Comparison of ENCODE assay signal across 8 cellular contexts in genomic region chr12:106342397-106343212, GRCh38. TPM values are rescaled to one million over a fixed set of nuclear protein-coding genes. Genes with fewer than 3 reads are reported as not detected.
A peak's percentile ranks its signal among the peaks of the same experiment; 100 is the strongest.
DNase-seq lines count a peak whose midpoint lies in the region; ATAC-seq, FAIRE-seq and TF ChIP-seq lines count a peak whose summit lies in the region.

No MANE protein-coding gene starts in this region.

- H3K4me3 ChIP-seq in bronchial epithelial cell (ENCODE audit: low read depth, low read length) (no peak overlapping the region), HepG2 (replicated peaks in 1 of 3; ENCODE audit: insufficient read depth in 1 of 3, low read depth in 2 of 3, low read length in 3 of 3) (peak overlapping the region in 2 of 3 experiments; percentile 6 to 18; a peak in 2 of 6 replicates), testis (no peak overlapping the region)

- no peak for TF ChIP-seq CTCF in bronchial epithelial cell (IDR thresholded peaks at IDR 0.05; ENCODE audit: insufficient read depth, low read length, severe bottlenecking)
- no peak for TF ChIP-seq CTCF in HepG2 (CRISPR knock-in tag; IDR thresholded peaks at IDR 0.05)
- no peak for TF ChIP-seq CTCF in testis (IDR thresholded peaks at IDR 0.05)

- WGBS in HepG2 (ENCODE audit: low lambda C conversion rate) = 7% methylated on average over 9 of the region's 9 CpGs
- WGBS in testis, 2 donors = 29 to 38% methylated on average over 9 of the region's 9 CpGs

- H3K4me1 ChIP-seq in HepG2 (ENCODE audit: insufficient read depth, low read length) (peaks cover 20% of the 10 kb centered on the region), testis (peaks cover 16% of the 10 kb centered on the region)

- no peak for FAIRE-seq in bronchial epithelial cell (lab: Jason Lieb, UNC)
- no peak for FAIRE-seq in HepG2 (lab: Jason Lieb, UNC)

- intact Hi-C loops in HepG2 (cut with micrococcal nuclease; ENCODE audit: unreplicated experiment) = loop anchor here (10.0 kb wide), 1 partner anchor 918 kb away; no protein-coding TSS in a partner anchor
- intact Hi-C loops in testis (cut with DNase I; ENCODE audit: low total_unique reads) = no loop called here

- peak; percentile 31 for DNase-seq in HT-29 (ENCODE audit: low spot score)
- DNase-seq in bronchial epithelial cell (ENCODE audit: low read depth) = peak; percentile 69
- DNase-seq in HepG2 (ENCODE audit: low spot score) = peak; percentile 39
- peak; percentile 91 for DNase-seq in testis
- DNase-seq in KBM-7 = no peak
- no peak for DNase-seq in DMS153 treated with DMSO at 0.1 percent for 48 hours (lab: John Stamatoyannopoulos, UW; ENCODE audit: unreplicated experiment)
- no peak for DNase-seq in activated CD8-positive, alpha-beta memory T cell treated with anti-CD3 and anti-CD28 coated beads for 24 hours

- peak; percentile 93 for ATAC-seq in HepG2
- ATAC-seq in GM18861 (IDR thresholded peaks at IDR 0.05; ENCODE audit: unreplicated experiment) = no peak

- H3K79me2 ChIP-seq in HepG2 (ENCODE audit: insufficient read depth, low read length) = no peaks in the 10 kb centered on the region

- H3K36me3 ChIP-seq in bronchial epithelial cell (ENCODE audit: control insufficient read depth, insufficient read depth, low read length) = no peaks in the 10 kb centered on the region
- no peaks in the 10 kb centered on the region for H3K36me3 ChIP-seq in HepG2 (replicated peaks in 1 of 2; ENCODE audit: control insufficient read depth in 1 of 2, insufficient read depth in 2 of 2, low read length in 2 of 2)
- H3K36me3 ChIP-seq in testis (ENCODE audit: low read depth, missing control alignments) = no peaks in the 10 kb centered on the region

- no peak for TF ChIP-seq RAD21 in HepG2 (CRISPR knock-in tag; IDR thresholded peaks at IDR 0.05)

- TF ChIP-seq EP300 in HepG2 (IDR thresholded peaks at IDR 0.05; ENCODE audit: low read depth in 2 of 2, low read length in 2 of 2) = no peak
- TF ChIP-seq EP300 in HepG2 (CRISPR knock-in tag; IDR thresholded peaks at IDR 0.05; ENCODE audit: borderline replicate concordance) = no peak

- no TSS peak for BruUV-seq in HepG2 (replicated peaks; lab: Mats Ljungman, UMichigan)

- in situ Hi-C loops in HepG2 (cut with HindIII; ENCODE audit: extremely low pct_ligation_motif_present, low pct_unique_long_range_greater_than_20kb) (loop anchor here (5.0 kb wide), 1 partner anchor 115 kb away; no protein-coding TSS in a partner anchor), KBM-7 (cut with MboI; ENCODE audit: low pct_unique_long_range_greater_than_20kb, low sequenced_read_pairs) (no loop called here)

- POLR2A ChIA-PET in HepG2 (lab: Yijun Ruan, JAX) = interaction anchor here (0.6 to 2.2 kb wide), 2 partner anchors 15 to 60 kb away, joined by 3 to 9 read pairs; partner anchors contain the start of gene POLR3B

- CTCF ChIA-PET in HepG2 (lab: Yijun Ruan, JAX; ENCODE audit: low intra/inter-chr PET ratio, low total read pairs) = no interaction called here

- no peaks in the 10 kb centered on the region for H3K9me3 ChIP-seq in HepG2 (ENCODE audit: low read length)
- no peaks in the 10 kb centered on the region for H3K9me3 ChIP-seq in testis

- peak overlapping the region; percentile 38 for H3K27ac ChIP-seq in HepG2 (ENCODE audit: extremely low read length, insufficient read depth, low read length)
- peak overlapping the region in 1 of 2 donors; percentile 57 for H3K27ac ChIP-seq in testis

- TF ChIP-seq POLR2A in HepG2 (IDR thresholded peaks at IDR 0.05; ENCODE audit: insufficient read depth in 1 of 2, low read depth in 2 of 2, low read length in 2 of 2) = no peak
- TF ChIP-seq POLR2A in testis (IDR thresholded peaks at IDR 0.05) = no peak

- H4K20me1 ChIP-seq in HepG2 (ENCODE audit: insufficient read depth, low read length) = no peaks in the 10 kb centered on the region

- no peak overlapping the region for H2AFZ ChIP-seq in HepG2 (ENCODE audit: low read length)

- H3K27me3 ChIP-seq in bronchial epithelial cell (ENCODE audit: control insufficient read depth, insufficient read depth, low read length) (no peaks in the 10 kb centered on the region), HepG2 (ENCODE audit: control insufficient read depth in 1 of 2, insufficient read depth in 2 of 2, low read length in 2 of 2) (no peaks in the 10 kb centered on the region), testis (no peaks in the 10 kb centered on the region)

- H3K4me2 ChIP-seq in HepG2 (ENCODE audit: low read depth, low read length) = peak overlapping the region; percentile 54

- H3K9ac ChIP-seq in HepG2 (ENCODE audit: insufficient read depth, low read depth, low read length) = peak overlapping the region; percentile 25

TF ChIP-seq in HepG2, 621 proteins besides CTCF, POLR2A, EP300 and RAD21 (continues in another document):
- TF ChIP-seq ZNF30 (CRISPR knock-in tag; IDR thresholded peaks at IDR 0.05) (no peak), SMAD3 (CRISPR knock-in tag; IDR thresholded peaks at IDR 0.05) (no peak), RFX1 (IDR thresholded peaks at IDR 0.05) (peak; percentile 44; the same call in 1 of the 2 replicates)
- TF ChIP-seq, protein P1, sequence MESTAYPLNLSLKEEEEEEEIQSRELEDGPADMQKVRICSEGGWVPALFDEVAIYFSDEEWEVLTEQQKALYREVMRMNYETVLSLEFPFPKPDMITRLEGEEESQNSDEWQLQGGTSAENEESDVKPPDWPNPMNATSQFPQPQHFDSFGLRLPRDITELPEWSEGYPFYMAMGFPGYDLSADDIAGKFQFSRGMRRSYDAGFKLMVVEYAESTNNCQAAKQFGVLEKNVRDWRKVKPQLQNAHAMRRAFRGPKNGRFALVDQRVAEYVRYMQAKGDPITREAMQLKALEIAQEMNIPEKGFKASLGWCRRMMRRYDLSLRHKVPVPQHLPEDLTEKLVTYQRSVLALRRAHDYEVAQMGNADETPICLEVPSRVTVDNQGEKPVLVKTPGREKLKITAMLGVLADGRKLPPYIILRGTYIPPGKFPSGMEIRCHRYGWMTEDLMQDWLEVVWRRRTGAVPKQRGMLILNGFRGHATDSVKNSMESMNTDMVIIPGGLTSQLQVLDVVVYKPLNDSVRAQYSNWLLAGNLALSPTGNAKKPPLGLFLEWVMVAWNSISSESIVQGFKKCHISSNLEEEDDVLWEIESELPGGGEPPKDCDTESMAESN (CRISPR knock-in tag; conservative IDR thresholded peaks at IDR 0.05) = 0 out of 2 replicates have a peak, but pooled peaks have one; percentile 34

RNA-seq across cellular contexts. Expression of gene POLR3B, which starts 14.9 kb away (rescaled TPM):
- 6.2 and 6.9 TPM in 2 replicates for total RNA-seq in HT-29 (2014; rRNA removed; shearing (Covaris generic))
- total RNA-seq in bronchial epithelial cell = 9.7 and 9.9 TPM in 2 replicates
- 13.1 and 22.9 TPM in 2 replicates for total RNA-seq in HepG2 (2016; rRNA removed; fragmentation: Illumina TruSeq; extraction: Trizol)
- 1.1 and 1.4 TPM in 2 replicates for total RNA-seq in HepG2 (2016; cell fraction: cytosol; rRNA removed; fragmentation: Illumina TruSeq; extraction: Trizol; ENCODE audit: low read depth)
- total RNA-seq in HepG2 (2016; cell fraction: insoluble cytoplasmic fraction; rRNA removed; fragmentation: Illumina TruSeq; extraction: Trizol) = 13.2 and 22.1 TPM in 2 replicates
- total RNA-seq in HepG2 (2016; cell fraction: membrane; rRNA removed; fragmentation: Illumina TruSeq; extraction: Trizol) = 3.1 and 3.8 TPM in 2 replicates
- total RNA-seq in HepG2 (2016; cell fraction: nucleus; rRNA removed; fragmentation: Illumina TruSeq; extraction: Trizol) = 13.2 and 13.8 TPM in 2 replicates
- polyA plus RNA-seq in HepG2 (2011; rRNA removed) = 4.0 and 4.8 TPM in 2 replicates
- polyA plus RNA-seq in HepG2 (2011; cell fraction: cytosol; rRNA removed) = 2.9 and 4.1 TPM in 2 replicates
- polyA plus RNA-seq in HepG2 (2011; cell fraction: nucleus; rRNA removed) = 2.0 and 2.7 TPM in 2 replicates
- 5.3 and 7.7 TPM in 2 replicates for polyA plus RNA-seq in HepG2 (2012)
- 0.49 and 0.57 TPM in 2 replicates for polyA plus RNA-seq in HepG2 (2016; cell fraction: cytosol; fragmentation: Illumina TruSeq; extraction: Trizol; ENCODE audit: low read depth)
- 14.8 and 15.7 TPM in 2 replicates for polyA plus RNA-seq in HepG2 (2016; cell fraction: insoluble cytoplasmic fraction; fragmentation: Illumina TruSeq; extraction: Trizol; ENCODE audit: low read depth)
- polyA plus RNA-seq in HepG2 (2016; cell fraction: membrane; fragmentation: Illumina TruSeq; extraction: Trizol; ENCODE audit: low read depth) = 1.3 and 1.4 TPM in 2 replicates
- 6.5 and 7.8 TPM in 2 replicates for polyA plus RNA-seq in HepG2 (2016; cell fraction: nucleus; fragmentation: Illumina TruSeq; extraction: Trizol; ENCODE audit: insufficient read depth, low read depth)
- 5.8 and 15.3 TPM in 2 replicates for polyA minus RNA-seq in HepG2 (2011; rRNA and poly(A)+ RNA removed; ENCODE audit: low replicate concordance)
- 6.1 and 6.5 TPM in 2 replicates for polyA minus RNA-seq in HepG2 (2011; cell fraction: cytosol; rRNA and poly(A)+ RNA removed)
- 19.1 and 22.5 TPM in 2 replicates for polyA minus RNA-seq in HepG2 (2011; cell fraction: nucleus; rRNA and poly(A)+ RNA removed)
- total RNA-seq in testis = 10 to 100 TPM; 13.0 to 15.3 TPM
- polyA plus RNA-seq in testis (ENCODE audit: insufficient read depth, low read depth, low replicate concordance) = 9.1 TPM

RNA-seq across cellular contexts. Expression of gene TCP11L2, which starts 40.1 kb away (rescaled TPM):
- total RNA-seq in HT-29 (2014; rRNA removed; shearing (Covaris generic)) = 8.0 and 8.7 TPM in 2 replicates
- total RNA-seq in bronchial epithelial cell = 31.6 and 43.9 TPM in 2 replicates
- total RNA-seq in HepG2 (2016; rRNA removed; fragmentation: Illumina TruSeq; extraction: Trizol) = 4.6 TPM in 2 replicates
- total RNA-seq in HepG2 (2016; cell fraction: cytosol; rRNA removed; fragmentation: Illumina TruSeq; extraction: Trizol; ENCODE audit: low read depth) = 1.1 and 1.3 TPM in 2 replicates
- total RNA-seq in HepG2 (2016; cell fraction: insoluble cytoplasmic fraction; rRNA removed; fragmentation: Illumina TruSeq; extraction: Trizol) = 3.7 and 4.3 TPM in 2 replicates
- total RNA-seq in HepG2 (2016; cell fraction: membrane; rRNA removed; fragmentation: Illumina TruSeq; extraction: Trizol) = 1.4 and 2.2 TPM in 2 replicates
- total RNA-seq in HepG2 (2016; cell fraction: nucleus; rRNA removed; fragmentation: Illumina TruSeq; extraction: Trizol) = 5.1 and 5.6 TPM in 2 replicates
- 24.1 and 29.2 TPM in 2 replicates for polyA plus RNA-seq in HepG2 (2011; rRNA removed)
- polyA plus RNA-seq in HepG2 (2011; cell fraction: cytosol; rRNA removed) = 10.5 and 16.7 TPM in 2 replicates
- 21.9 and 33.5 TPM in 2 replicates for polyA plus RNA-seq in HepG2 (2011; cell fraction: nucleus; rRNA removed)
- 16.7 and 20.6 TPM in 2 replicates for polyA plus RNA-seq in HepG2 (2012)
- 0.17 and 0.33 TPM in 2 replicates for polyA plus RNA-seq in HepG2 (2016; cell fraction: cytosol; fragmentation: Illumina TruSeq; extraction: Trizol; ENCODE audit: low read depth)
- polyA plus RNA-seq in HepG2 (2016; cell fraction: insoluble cytoplasmic fraction; fragmentation: Illumina TruSeq; extraction: Trizol; ENCODE audit: low read depth) = 1.5 and 1.6 TPM in 2 replicates
- 0.25 and 0.38 TPM in 2 replicates for polyA plus RNA-seq in HepG2 (2016; cell fraction: membrane; fragmentation: Illumina TruSeq; extraction: Trizol; ENCODE audit: low read depth)
- 4.4 and 4.8 TPM in 2 replicates for polyA plus RNA-seq in HepG2 (2016; cell fraction: nucleus; fragmentation: Illumina TruSeq; extraction: Trizol; ENCODE audit: insufficient read depth, low read depth)
- 9.5 and 54.7 TPM in 2 replicates for polyA minus RNA-seq in HepG2 (2011; rRNA and poly(A)+ RNA removed; ENCODE audit: low replicate concordance)
- 41.0 and 60.4 TPM in 2 replicates for polyA minus RNA-seq in HepG2 (2011; cell fraction: cytosol; rRNA and poly(A)+ RNA removed)
- polyA minus RNA-seq in HepG2 (2011; cell fraction: nucleus; rRNA and poly(A)+ RNA removed) = 73.6 and 109 TPM in 2 replicates
- 10 to 100 TPM; 31.0 to 33.9 TPM for total RNA-seq in testis
- polyA plus RNA-seq in testis (ENCODE audit: insufficient read depth, low read depth, low replicate concordance) = 15.8 TPM

Comparison
In these comparisons a context has a peak if more than half of its experiments do, and no peak if none do; other contexts are left out.
1. DNase-seq: peak in HT-29 (single experiment), bronchial epithelial cell (single experiment), HepG2 (single experiment) and testis (single experiment); none in KBM-7 (single experiment), DMS153 treated with DMSO at 0.1 percent for 48 hours (single experiment) and activated CD8-positive, alpha-beta memory T cell treated with anti-CD3 and anti-CD28 coated beads for 24 hours (single experiment).
2. H3K4me3 ChIP-seq: peak in HepG2 (2 of 3); none in bronchial epithelial cell (single experiment) and testis (0 of 2).